Comparison of ENCODE assay signal across 25 cellular contexts in the genomic region with DNA sequence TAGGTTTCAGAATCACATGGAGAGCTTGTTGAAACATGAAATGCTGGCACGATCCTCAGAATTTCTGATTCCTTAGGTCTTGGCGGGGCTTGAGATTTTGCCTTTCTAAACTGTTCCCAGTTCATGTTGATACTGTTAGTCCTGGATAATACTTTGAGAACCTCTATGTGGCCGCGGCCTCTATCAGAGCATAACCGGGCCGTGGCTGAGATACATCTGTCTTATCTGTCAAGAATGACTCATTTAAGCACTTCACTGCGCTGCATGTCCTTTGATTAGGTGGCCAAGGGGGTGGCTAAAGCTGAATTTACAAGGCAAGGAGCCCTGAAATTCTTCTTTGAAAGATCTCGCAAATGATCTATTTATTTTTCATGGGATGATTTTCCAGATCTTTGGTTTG.
DNase-seq lines count a peak whose midpoint lies in the region; ATAC-seq, FAIRE-seq and TF ChIP-seq lines count a peak whose summit lies in the region.
"Had no signal": no experiment of that assay in that cellular context is flagged by ENCODE, and none has a peak within 500 bp of the region (broad histone marks: within the 10 kb centered on the region; RNA-seq: fewer than 3 reads in every experiment).

No MANE protein-coding gene starts in this region.

- no peak overlapping the region for H3K4me2 ChIP-seq in K562 (ENCODE audit: insufficient read depth, low read length)
- H3K4me2 ChIP-seq: BLaER1 had no signal

- in situ Hi-C loops in K562 (cut with MboI) = no loop called here

- intact Hi-C loops in K562 (cut with micrococcal nuclease) (no loop called here), ovary (cut with DNase I) (no loop called here), thyroid gland (cut with DNase I) (no loop called here), posterior vena cava (cut with DNase I) (no loop called here)

- TF ChIP-seq RAD21 in K562 (CRISPR knock-in tag; conservative IDR thresholded peaks at IDR 0.05 in 1 of 2, IDR thresholded peaks at IDR 0.05 in 1 of 2) = no peak

- ATAC-seq in K562 = no peak

- H2AFZ ChIP-seq in K562 (ENCODE audit: low read depth, low read length) = no peak overlapping the region
- H2AFZ ChIP-seq: GM23248 had no signal

- H3K9me3 ChIP-seq in K562 (replicated peaks; ENCODE audit: control insufficient read depth, insufficient read depth, low read depth, low read length) (no peaks in the 10 kb centered on the region), ovary (no peaks in the 10 kb centered on the region), thyroid gland (no peaks in the 10 kb centered on the region)
- H3K9me3 ChIP-seq: Peyer's patch had no signal

- H3K27me3 ChIP-seq in K562 (ENCODE audit: control insufficient read depth in 2 of 2, insufficient read depth in 2 of 2, low read length in 2 of 2) (no peaks in the 10 kb centered on the region; a peak in 1 of 5 replicates), ovary (no peaks in the 10 kb centered on the region), thyroid gland (no peaks in the 10 kb centered on the region)
- H3K27me3 ChIP-seq: BLaER1, Peyer's patch had no signal

- TF ChIP-seq EP300 in K562 (IDR thresholded peaks at IDR 0.05; ENCODE audit: low read length) = no peak
- no peak for TF ChIP-seq EP300 in ovary (IDR thresholded peaks at IDR 0.05)

- TF ChIP-seq CTCF in K562 (IDR thresholded peaks at IDR 0.05 in 2 of 3, conservative IDR thresholded peaks at IDR 0.05 in 1 of 3; ENCODE audit: insufficient read depth in 2 of 3, low read depth in 1 of 3, low read length in 3 of 3) = no peak
- TF ChIP-seq CTCF in ovary (IDR thresholded peaks at IDR 0.05) = no peak
- no peak for TF ChIP-seq CTCF in thyroid gland (IDR thresholded peaks at IDR 0.05)

- POLR2A ChIA-PET in K562 (lab: Yijun Ruan, JAX) = interaction anchor here (1.1 kb wide), 1 partner anchor 12 kb away, joined by 3 read pairs; no protein-coding TSS in a partner anchor

- 0 out of 2 replicates have a peak, but pooled peaks cover 3% of the 10 kb centered on the region for H4K20me1 ChIP-seq in K562 (replicated peaks; ENCODE audit: control insufficient read depth, insufficient read depth, low read length)
- H4K20me1 ChIP-seq: BLaER1 had no signal

- BruUV-seq in K562 (replicated peaks; lab: Mats Ljungman, UMichigan) = no TSS peak

- H3K36me3 ChIP-seq in K562 (ENCODE audit: control insufficient read depth, insufficient read depth, low read length) (no peaks in the 10 kb centered on the region), ovary (no peaks in the 10 kb centered on the region), thyroid gland (no peaks in the 10 kb centered on the region)
- H3K36me3 ChIP-seq: BLaER1, Peyer's patch had no signal

- H3K9me1 ChIP-seq in K562 (ENCODE audit: control insufficient read depth, insufficient read depth, low read length) = no peaks in the 10 kb centered on the region

- H3K27ac ChIP-seq in K562 (ENCODE audit: extremely low read depth, low read depth, low read length) (no peak overlapping the region), ovary (peak overlapping the region in 1 of 2 donors; percentile 41), thyroid gland (peak overlapping the region; percentile 44 to 78 (median 69))
- H3K27ac ChIP-seq: BLaER1, GM23248, HL-60, Peyer's patch had no signal

- TF ChIP-seq POLR2A in K562 (conservative IDR thresholded peaks at IDR 0.05) (no peak), ovary (IDR thresholded peaks at IDR 0.05) (no peak), thyroid gland (IDR thresholded peaks at IDR 0.05) (no peak)

- H3K9ac ChIP-seq in K562 (ENCODE audit: insufficient read depth in 1 of 2, low read depth in 2 of 2, low read length in 2 of 2) = no peak overlapping the region
- H3K9ac ChIP-seq: BLaER1, GM23248 had no signal

- H3K4me3 ChIP-seq in K562 (no peak overlapping the region), ovary (no peak overlapping the region), thyroid gland (replicated peaks in 1 of 3) (no peak overlapping the region)
- H3K4me3 ChIP-seq: BLaER1, GM23248, Peyer's patch had no signal

- no peaks in the 10 kb centered on the region for H3K79me2 ChIP-seq in K562 (ENCODE audit: control insufficient read depth, insufficient read depth, low read length)

- H3K4me1 ChIP-seq in K562 (replicated peaks in 1 of 2; ENCODE audit: control insufficient read depth in 2 of 2, insufficient read depth in 2 of 2, low read length in 2 of 2) (no peaks in the 10 kb centered on the region), ovary (ENCODE audit: insufficient read depth) (peaks cover 8% of the 10 kb centered on the region), thyroid gland (peaks cover 0 to 6% of the 10 kb centered on the region in 2 donors)
- H3K4me1 ChIP-seq: BLaER1, Peyer's patch had no signal

- DNase-seq in OCI-M1 (lab: John Stamatoyannopoulos, UW) = peak; percentile 44
- peak in 2 of 4 experiments; percentile 21 to 25 for DNase-seq in K562 (ENCODE audit: extremely low read depth in 1 of 4, low spot score in 3 of 4)
- peak in 4 of 5 donors; percentile 48 to 59 (median 54) for DNase-seq in ovary
- peak; percentile 72 to 73 for DNase-seq in thyroid gland
- no peak for DNase-seq in posterior vena cava (ENCODE audit: low spot score)
- DNase-seq in SIG-M5 treated with dmso at 0.1 percent for 504 hours (lab: John Stamatoyannopoulos, UW; ENCODE audit: unreplicated experiment) = no peak
- no peak for DNase-seq in NOMO-1 treated with DMSO at 0.1 percent for 48 hours (lab: John Stamatoyannopoulos, UW; ENCODE audit: unreplicated experiment)
- DNase-seq: CD4-positive, alpha-beta T cell; COR-L47; DMS153; GM23248; H9; KG1; NCI-H1092; NCI-H1436; NCI-H1930; NCI-H226; NCI-H510A treated with DMSO at 0.1 percent for 48 hours; NCI-H774; NK-92 treated with Interleukin-12 subunit alpha and Interleukin-12 subunit beta, amount 100 ng/mL, for 24 hours had no signal

- 2% methylated on average over 8 of the region's 8 CpGs for WGBS in K562 (ENCODE audit: insufficient coverage, low coverage, missing lambda C conversion rate)
- 47 to 63% (median 57%) methylated on average over 8 of the region's 8 CpGs for WGBS in ovary, 3 donors
- WGBS in thyroid gland, 2 donors = 31 to 34% methylated on average over 8 of the region's 8 CpGs

- CTCF ChIA-PET in K562 (lab: Yijun Ruan, JAX; ENCODE audit: low intra/inter-chr PET ratio) = no interaction called here

- no peak for FAIRE-seq in K562 (lab: Jason Lieb, UNC)
- FAIRE-seq: G401.6, GM12892 had no signal

TF ChIP-seq in K562, 482 proteins besides CTCF, POLR2A, EP300 and RAD21:
- TF ChIP-seq RCOR1 (IDR thresholded peaks at IDR 0.05; ENCODE audit: borderline replicate concordance in 1 of 2, low read depth in 2 of 2, low read length in 2 of 2) = no peak
- TF ChIP-seq ZNF76 (CRISPR knock-in tag; IDR thresholded peaks at IDR 0.05; ENCODE audit: borderline replicate concordance) = no peak
- no peak for TF ChIP-seq FIP1L1 (IDR thresholded peaks at IDR 0.05; ENCODE audit: low read depth, low read length, poor library complexity, severe bottlenecking)
- TF ChIP-seq PHF21A (IDR thresholded peaks at IDR 0.05; ENCODE audit: borderline replicate concordance, low read depth) = no peak
- TF ChIP-seq, protein P1, sequence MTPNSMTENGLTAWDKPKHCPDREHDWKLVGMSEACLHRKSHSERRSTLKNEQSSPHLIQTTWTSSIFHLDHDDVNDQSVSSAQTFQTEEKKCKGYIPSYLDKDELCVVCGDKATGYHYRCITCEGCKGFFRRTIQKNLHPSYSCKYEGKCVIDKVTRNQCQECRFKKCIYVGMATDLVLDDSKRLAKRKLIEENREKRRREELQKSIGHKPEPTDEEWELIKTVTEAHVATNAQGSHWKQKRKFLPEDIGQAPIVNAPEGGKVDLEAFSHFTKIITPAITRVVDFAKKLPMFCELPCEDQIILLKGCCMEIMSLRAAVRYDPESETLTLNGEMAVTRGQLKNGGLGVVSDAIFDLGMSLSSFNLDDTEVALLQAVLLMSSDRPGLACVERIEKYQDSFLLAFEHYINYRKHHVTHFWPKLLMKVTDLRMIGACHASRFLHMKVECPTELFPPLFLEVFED (CRISPR knock-in tag; conservative IDR thresholded peaks at IDR 0.05) = no peak
- TF ChIP-seq, protein P2, sequence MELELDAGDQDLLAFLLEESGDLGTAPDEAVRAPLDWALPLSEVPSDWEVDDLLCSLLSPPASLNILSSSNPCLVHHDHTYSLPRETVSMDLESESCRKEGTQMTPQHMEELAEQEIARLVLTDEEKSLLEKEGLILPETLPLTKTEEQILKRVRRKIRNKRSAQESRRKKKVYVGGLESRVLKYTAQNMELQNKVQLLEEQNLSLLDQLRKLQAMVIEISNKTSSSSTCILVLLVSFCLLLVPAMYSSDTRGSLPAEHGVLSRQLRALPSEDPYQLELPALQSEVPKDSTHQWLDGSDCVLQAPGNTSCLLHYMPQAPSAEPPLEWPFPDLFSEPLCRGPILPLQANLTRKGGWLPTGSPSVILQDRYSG (tag; conservative IDR thresholded peaks at IDR 0.05; ENCODE audit: low read depth) = no peak
- TF ChIP-seq CBFA2T3 (IDR thresholded peaks at IDR 0.05) = peak; percentile 44; the same call in 1 of the 2 replicates
- no peak for TF ChIP-seq NFXL1 (CRISPR knock-in tag; IDR thresholded peaks at IDR 0.05)
- TF ChIP-seq SREBF2 (CRISPR knock-in tag; IDR thresholded peaks at IDR 0.05) = no peak
- peak; percentile 67 for TF ChIP-seq JUND (IDR thresholded peaks at IDR 0.05; ENCODE audit: borderline replicate concordance, low read depth, low read length)
- peak; percentile 75; the same call in 1 of the 3 replicates for TF ChIP-seq JUND (tag; IDR thresholded peaks at IDR 0.05; ENCODE audit: borderline replicate concordance, low read depth, low read length)
- peak; percentile 49; the same call in 1 of the 2 replicates for TF ChIP-seq TEAD4 (IDR thresholded peaks at IDR 0.05; ENCODE audit: low read length)
- TF ChIP-seq TEAD4 (CRISPR knock-in tag; IDR thresholded peaks at IDR 0.05; ENCODE audit: borderline replicate concordance) = no peak
- no peak for TF ChIP-seq ZNF695 (CRISPR knock-in tag; IDR thresholded peaks at IDR 0.05)
- peak; percentile 41 for TF ChIP-seq MEIS2 (IDR thresholded peaks at IDR 0.05; ENCODE audit: partially characterized antibody)
- no peak for TF ChIP-seq KAT7 (CRISPR knock-in tag; IDR thresholded peaks at IDR 0.05; ENCODE audit: borderline replicate concordance)
- 0 out of 2 replicates have a peak, but pooled peaks have one; percentile 9 for TF ChIP-seq CBFA2T2 (conservative IDR thresholded peaks at IDR 0.05)
- TF ChIP-seq PHTF2 (CRISPR knock-in tag; IDR thresholded peaks at IDR 0.05) = no peak
- 0 out of 2 replicates have a peak, but pooled peaks have one; percentile 24 for TF ChIP-seq FOSL1 (tag; conservative IDR thresholded peaks at IDR 0.05)
TF ChIP-seq in K562: peak in this region for 6.

Comparison
In these comparisons a context has a peak if more than half of its experiments do, and no peak if none do; other contexts are left out.
1. DNase-seq: peak in OCI-M1 (single experiment), ovary (4 of 5) and thyroid gland (2 of 2); none in posterior vena cava (single experiment), SIG-M5 treated with dmso at 0.1 percent for 504 hours (single experiment) and NOMO-1 treated with DMSO at 0.1 percent for 48 hours (single experiment).